ENCODE assay signal across 10 cellular contexts in genomic region chr2:85994421-85994777, GRCh38.
A peak's percentile ranks its signal among the peaks of the same experiment; 100 is the strongest.
DNase-seq lines count a peak whose midpoint lies in the region; ATAC-seq and TF ChIP-seq lines count a peak whose summit lies in the region.
"Had no signal": no experiment of that assay in that cellular context is flagged by ENCODE, and none has a peak within 500 bp of the region (broad histone marks: within the 10 kb centered on the region; RNA-seq: fewer than 3 reads in every experiment).

No MANE protein-coding gene starts in this region.

- no peaks in the 10 kb centered on the region for H3K36me3 Mint-ChIP-seq in naive B cell
- no peaks in the 10 kb centered on the region for H3K36me3 Mint-ChIP-seq in endodermal cell (ENCODE audit: low read depth)
- H3K36me3 Mint-ChIP-seq: neural progenitor cell had no signal

- CTCF ChIA-PET in HEK293T (lab: Yijun Ruan, JAX), result interaction anchor here (0.6 kb wide), 1 partner anchor 161 kb away, joined by 3 read pairs; no protein-coding TSS in a partner anchor

- no peak for DNase-seq in naive B cell
- DNase-seq in HEK293T (ENCODE audit: extremely low spot score), result no peak
- no peak for DNase-seq in endodermal cell
- no peak for DNase-seq in NCI-H1694 treated with DMSO at 0.1 percent for 48 hours (lab: John Stamatoyannopoulos, UW)
- DNase-seq: activated naive CD4-positive, alpha-beta T cell had no signal

- H3K27me3 ChIP-seq in KMS-11 (ENCODE audit: insufficient read depth, low read depth) (no peaks in the 10 kb centered on the region), endodermal cell (ENCODE audit: control insufficient read depth, insufficient read depth, low read length, poor library complexity, severe bottlenecking) (no peaks in the 10 kb centered on the region)
- H3K27me3 ChIP-seq: neural progenitor cell had no signal

- WGBS in endodermal cell (ENCODE audit: insufficient coverage in 1 of 2, insufficient read length in 1 of 2), 2 experiments, result 89 to 93% methylated on average over 3 of the region's 3 CpGs

- H3K27ac Mint-ChIP-seq in naive B cell (peak overlapping the region in 5 of 6 donors; percentile 46 to 90 (median 87)), endodermal cell (no peak overlapping the region)
- H3K27ac Mint-ChIP-seq: neural progenitor cell had no signal

- TF ChIP-seq CTCF in KMS-11 (conservative IDR thresholded peaks at IDR 0.05; ENCODE audit: low read depth, low read length), result no peak
- TF ChIP-seq CTCF in endodermal cell (conservative IDR thresholded peaks at IDR 0.05), result no peak

- H3K79me2 ChIP-seq in KMS-11 (ENCODE audit: insufficient read depth, low read depth), result no peaks in the 10 kb centered on the region

- peak overlapping the region; percentile 58; the same call in 1 of the 2 replicates for H2AFZ ChIP-seq in KMS-11 (ENCODE audit: low read depth)
- H2AFZ ChIP-seq: neural progenitor cell had no signal

- peak overlapping the region; percentile 90 for H3K4me2 ChIP-seq in KMS-11
- H3K4me2 ChIP-seq: neural progenitor cell had no signal

- H4K20me1 ChIP-seq in KMS-11 (ENCODE audit: insufficient read depth), result no peaks in the 10 kb centered on the region

- H3K9me3 Mint-ChIP-seq in naive B cell (no peaks in the 10 kb centered on the region), endodermal cell (peaks cover 2% of the 10 kb centered on the region)
- H3K9me3 Mint-ChIP-seq: neural progenitor cell had no signal

- H3K4me1 ChIP-seq in KMS-11 (ENCODE audit: low read depth, poor library complexity, severe bottlenecking) (peaks cover 99% of the 10 kb centered on the region), endodermal cell (ENCODE audit: control insufficient read depth, insufficient read depth, low read length) (peaks cover 16% of the 10 kb centered on the region)

- H3K27me3 Mint-ChIP-seq in naive B cell, result no peaks in the 10 kb centered on the region
- no peaks in the 10 kb centered on the region for H3K27me3 Mint-ChIP-seq in endodermal cell (ENCODE audit: insufficient read depth)

- H3K27ac ChIP-seq in KMS-11, result peak overlapping the region; percentile 91
- no peak overlapping the region for H3K27ac ChIP-seq in endodermal cell (ENCODE audit: low read depth, low read length)
- H3K27ac ChIP-seq: neural progenitor cell had no signal

- H3K4me1 Mint-ChIP-seq in naive B cell (peaks cover 47 to 66% (median 47%) of the 10 kb centered on the region in 3 donors), endodermal cell (peaks cover 33% of the 10 kb centered on the region)

- H3K4me3 ChIP-seq in KMS-11 (IDR thresholded peaks at IDR 0.05; ENCODE audit: insufficient read depth, low read depth, low read length) (no peak overlapping the region), endodermal cell (ENCODE audit: low read length) (no peak overlapping the region)
- H3K4me3 ChIP-seq: neural progenitor cell had no signal

- no peaks in the 10 kb centered on the region for H3K36me3 ChIP-seq in KMS-11 (ENCODE audit: insufficient read depth)
- H3K36me3 ChIP-seq in endodermal cell (ENCODE audit: control insufficient read depth, insufficient read depth, low read length), result no peaks in the 10 kb centered on the region
- H3K36me3 ChIP-seq: neural progenitor cell had no signal

- H3K9me3 ChIP-seq in endodermal cell (ENCODE audit: control insufficient read depth, low read length), result no peaks in the 10 kb centered on the region

- H3K9ac ChIP-seq in KMS-11 (peak overlapping the region; percentile 56), endodermal cell (ENCODE audit: extremely low read depth, low read length, poor library complexity, severe bottlenecking) (no peak overlapping the region)
- H3K9ac ChIP-seq: neural progenitor cell had no signal

- H3K4me3 Mint-ChIP-seq in naive B cell (peak overlapping the region; percentile 6 to 87 (median 65)), endodermal cell (no peak overlapping the region)
- H3K4me3 Mint-ChIP-seq: neural progenitor cell had no signal

- POLR2A ChIA-PET in HEK293T (lab: Yijun Ruan, JAX), result interaction anchor here (1.6 kb wide), 1 partner anchor 26 kb away, joined by 4 read pairs; no protein-coding TSS in a partner anchor

- peak; percentile 27 for ATAC-seq in GM18502 (IDR thresholded peaks at IDR 0.05; ENCODE audit: poor library complexity, unreplicated experiment)
- ATAC-seq in GM21717 (IDR thresholded peaks at IDR 0.05; ENCODE audit: unreplicated experiment), result peak; percentile 12
- ATAC-seq in naive B cell (ENCODE audit: low read depth in 2 of 2), result peak; percentile 28 to 29
- ATAC-seq in HG03565 (IDR thresholded peaks at IDR 0.05; ENCODE audit: unreplicated experiment), result no peak

TF ChIP-seq in HEK293T, 16 proteins besides CTCF, POLR2A, EP300 and RAD21:
- TF ChIP-seq FOXM1 (IDR thresholded peaks at IDR 0.05; ENCODE audit: borderline replicate concordance) (no peak), ELF4 (IDR thresholded peaks at IDR 0.05) (no peak), FOXA1 (IDR thresholded peaks at IDR 0.05) (no peak)
